Comparison of ENCODE assay signal across 1 cellular context in genomic region chr6:43702147-43702521, GRCh38.
TF ChIP-seq lines count a peak whose summit lies in the region.

No MANE protein-coding gene starts in this region.

TF ChIP-seq in GM23338, 12 proteins besides CTCF, POLR2A, EP300 and RAD21 (continued from another document):
- no peak for TF ChIP-seq ZNF462 (CRISPR knock-in tag; IDR thresholded peaks at IDR 0.05)
